11 cellular contexts compared by ENCODE assay signal in the genomic region with DNA sequence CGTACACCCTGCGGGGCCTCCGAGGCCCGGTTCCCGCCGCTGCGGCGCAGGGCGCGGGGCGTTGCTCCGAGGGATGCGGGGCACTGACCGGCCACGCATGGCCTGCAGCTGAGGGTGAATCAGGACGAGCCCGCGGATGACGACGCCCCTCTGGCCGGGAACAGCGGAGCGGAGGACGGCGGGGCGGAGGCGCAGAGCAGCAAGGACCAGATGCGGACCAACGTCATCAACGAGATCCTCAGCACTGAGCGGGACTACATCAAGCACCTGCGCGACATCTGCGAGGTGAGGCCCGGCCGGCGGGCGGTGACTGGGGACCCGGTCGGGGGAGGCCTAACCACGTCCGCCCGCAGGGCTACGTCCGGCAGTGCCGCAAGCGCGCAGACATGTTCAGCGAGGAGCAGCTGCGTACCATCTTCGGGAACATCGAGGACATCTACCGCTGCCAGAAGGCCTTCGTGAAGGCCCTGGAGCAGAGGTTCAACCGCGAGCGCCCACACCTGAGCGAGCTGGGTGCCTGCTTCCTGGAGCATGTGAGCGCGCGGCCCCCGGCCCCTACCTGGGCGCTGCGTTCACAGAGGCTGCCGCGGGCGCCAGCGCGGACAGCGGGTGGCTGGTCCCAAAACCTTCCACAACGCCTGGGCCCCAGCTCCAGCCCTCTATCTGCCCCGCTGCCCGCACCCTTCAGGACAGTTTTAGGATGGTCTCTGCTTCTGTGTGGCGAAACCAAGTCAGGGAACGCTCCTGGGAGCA. TPM values are rescaled to one million over a fixed set of nuclear protein-coding genes. Genes with fewer than 3 reads are reported as not detected.
DNase-seq lines count a peak whose midpoint lies in the region; ATAC-seq and TF ChIP-seq lines count a peak whose summit lies in the region.
"Had no signal": no experiment of that assay in that cellular context is flagged by ENCODE, and none has a peak within 500 bp of the region (broad histone marks: within the 10 kb centered on the region; RNA-seq: fewer than 3 reads in every experiment).

No MANE protein-coding gene starts in this region.

- H3K9me3 ChIP-seq in fibroblast of lung (ENCODE audit: control insufficient read depth, insufficient read depth, low read depth, low read length), result no peaks in the 10 kb centered on the region
- no peaks in the 10 kb centered on the region for H3K9me3 ChIP-seq in mammary epithelial cell (replicated peaks; ENCODE audit: insufficient read depth, low read length)

- dilution Hi-C loops in mammary epithelial cell (cut with HindIII; ENCODE audit: low sequenced_read_pairs), result no loop called here

- 94% methylated on average over 35 of the region's 75 CpGs for WGBS in mammary epithelial cell (ENCODE audit: low coverage, missing lambda C conversion rate)

- intact Hi-C loops in activated CD4-positive, alpha-beta T cell treated with anti-CD3 and anti-CD28 coated beads for 36 hours (cut with DNase I, micrococcal nuclease), result no loop called here
- intact Hi-C loops in mammary epithelial cell (cut with micrococcal nuclease), result no loop called here

- H3K79me2 ChIP-seq in fibroblast of lung (ENCODE audit: control insufficient read depth, insufficient read depth, low read length) (no peaks in the 10 kb centered on the region), mammary epithelial cell (ENCODE audit: insufficient read depth, low read length) (no peaks in the 10 kb centered on the region)

- H3K36me3 Mint-ChIP-seq in activated CD4-positive, alpha-beta T cell treated with anti-CD3 and anti-CD28 coated beads for 36 hours (ENCODE audit: low read depth), result no peaks in the 10 kb centered on the region

- no peaks in the 10 kb centered on the region for H3K9me3 Mint-ChIP-seq in activated CD4-positive, alpha-beta T cell treated with anti-CD3 and anti-CD28 coated beads for 36 hours (ENCODE audit: low read depth)

- peak overlapping the region; percentile 32 for H3K4me2 ChIP-seq in fibroblast of lung (ENCODE audit: extremely low read depth, insufficient read depth, low read length)
- no peak overlapping the region for H3K4me2 ChIP-seq in mammary epithelial cell (ENCODE audit: insufficient read depth, low read depth, low read length)

- H3K4me1 Mint-ChIP-seq in activated CD4-positive, alpha-beta T cell treated with anti-CD3 and anti-CD28 coated beads for 36 hours, result peaks cover 24% of the 10 kb centered on the region

- H3K27ac Mint-ChIP-seq in activated CD4-positive, alpha-beta T cell treated with anti-CD3 and anti-CD28 coated beads for 36 hours, result no peak overlapping the region

- DNase-seq in activated CD4-positive, alpha-beta T cell treated with anti-CD3 and anti-CD28 coated beads for 36 hours, result peak; percentile 62
- no peak for DNase-seq in activated CD4-positive, alpha-beta T cell treated with anti-CD3 and anti-CD28 coated beads for 4 hours
- DNase-seq in activated T-cell treated with anti-CD3 and anti-CD28 coated beads for 4 hours (peak; percentile 7), fibroblast of lung (ENCODE audit: low read depth in 2 of 2) (no peak), mammary epithelial cell (no peak), hippocampal formation (lab: John Stamatoyannopoulos, UW) (no peak)
- DNase-seq in stimulated activated CD8-positive, alpha-beta memory T cell treated with anti-CD3 and anti-CD28 coated beads, Interleukin-4, amount 100 ng/mL, for 48 hours, result peak; percentile 47
- DNase-seq: 8988T, NCI-H2171 had no signal

- H3K4me1 ChIP-seq in fibroblast of lung (ENCODE audit: control insufficient read depth, extremely low read depth, insufficient read depth, low read length) (no peaks in the 10 kb centered on the region), mammary epithelial cell (ENCODE audit: insufficient read depth, low read length) (peaks cover 7% of the 10 kb centered on the region)

- TF ChIP-seq CTCF in fibroblast of lung (conservative IDR thresholded peaks at IDR 0.05 in 1 of 2, IDR thresholded peaks at IDR 0.05 in 1 of 2; ENCODE audit: low read depth in 1 of 2, low read length in 2 of 2) (no peak), mammary epithelial cell (conservative IDR thresholded peaks at IDR 0.05 in 1 of 2, IDR thresholded peaks at IDR 0.05 in 1 of 2; ENCODE audit: extremely low read depth in 1 of 2, insufficient read depth in 1 of 2, low read depth in 1 of 2, low read length in 2 of 2) (no peak)

- H3K27me3 Mint-ChIP-seq in activated CD4-positive, alpha-beta T cell treated with anti-CD3 and anti-CD28 coated beads for 36 hours, result no peaks in the 10 kb centered on the region

- H3K27me3 ChIP-seq in fibroblast of lung (ENCODE audit: control insufficient read depth, insufficient read depth, low read length), result peaks cover 3% of the 10 kb centered on the region
- H3K27me3 ChIP-seq in mammary epithelial cell (ENCODE audit: insufficient read depth, low read length), result no peaks in the 10 kb centered on the region

- no peak overlapping the region for H3K27ac ChIP-seq in fibroblast of lung (ENCODE audit: insufficient read depth, low read length)
- no peak overlapping the region for H3K27ac ChIP-seq in mammary epithelial cell (ENCODE audit: insufficient read depth, low read depth, low read length)
- H3K27ac ChIP-seq: coronary artery had no signal

- H3K36me3 ChIP-seq in fibroblast of lung (ENCODE audit: control insufficient read depth, insufficient read depth, low read length), result no peaks in the 10 kb centered on the region
- no peaks in the 10 kb centered on the region for H3K36me3 ChIP-seq in mammary epithelial cell (ENCODE audit: insufficient read depth, low read length)

- POLR2A ChIA-PET in activated CD4-positive, alpha-beta T cell treated with anti-CD3 and anti-CD28 coated beads for 36 hours (lab: Charles Lee), result no interaction called here

- peak overlapping the region in 1 of 4 experiments; percentile 21 for H3K4me3 ChIP-seq in fibroblast of lung (replicated peaks in 1 of 4; ENCODE audit: control extremely low read depth in 1 of 4, insufficient read depth in 1 of 4, low read depth in 3 of 4, low read length in 4 of 4)
- no peak overlapping the region for H3K4me3 ChIP-seq in mammary epithelial cell (replicated peaks in 1 of 3; ENCODE audit: insufficient read depth in 1 of 3, low read depth in 2 of 3, low read length in 3 of 3)
- H3K4me3 ChIP-seq: coronary artery had no signal

- H3K4me3 Mint-ChIP-seq in activated CD4-positive, alpha-beta T cell treated with anti-CD3 and anti-CD28 coated beads for 36 hours, result peak overlapping the region; percentile 30

- in situ Hi-C loops in mammary epithelial cell (cut with MboI; ENCODE audit: low sequenced_read_pairs in 2 of 2), result no loop called here

- peak overlapping the region; percentile 23 for H3K9ac ChIP-seq in fibroblast of lung (ENCODE audit: insufficient read depth, low read length)
- H3K9ac ChIP-seq in mammary epithelial cell (ENCODE audit: insufficient read depth, low read length), result no peak overlapping the region

- CTCF ChIA-PET in activated CD4-positive, alpha-beta T cell treated with anti-CD3 and anti-CD28 coated beads for 36 hours (lab: Charles Lee), result interaction anchor here (1.2 to 1.3 kb wide), 2 partner anchors 27 to 41 kb away, joined by 3 to 4 read pairs; no protein-coding TSS in a partner anchor
- CTCF ChIA-PET in mammary epithelial cell (lab: Charles Lee; ENCODE audit: low non-redundant PET), result no interaction called here

- peak overlapping the region; percentile 8 for H2AFZ ChIP-seq in fibroblast of lung (ENCODE audit: low read length)
- H2AFZ ChIP-seq in mammary epithelial cell (ENCODE audit: low read depth, low read length), result no peak overlapping the region

- ATAC-seq in activated CD4-positive, alpha-beta T cell treated with anti-CD3 and anti-CD28 coated beads for 36 hours, result peak; percentile 70
- no peak for ATAC-seq in HG02571 (IDR thresholded peaks at IDR 0.05; ENCODE audit: unreplicated experiment)

- H4K20me1 ChIP-seq in fibroblast of lung (ENCODE audit: control insufficient read depth, extremely low read depth, insufficient read depth, low read length), result no peaks in the 10 kb centered on the region
- H4K20me1 ChIP-seq in mammary epithelial cell (ENCODE audit: insufficient read depth, low read length), result no peaks in the 10 kb centered on the region

- BruUV-seq in mammary epithelial cell (replicated peaks; lab: Mats Ljungman, UMichigan), result no TSS peak

RNA-seq across cellular contexts. Expression of a gene that starts 53.2 kb away (rescaled TPM):
- total RNA-seq in activated CD4-positive, alpha-beta T cell treated with anti-CD3 and anti-CD28 coated beads for 36 hours, result 10 to 100 TPM; 59.8 to 74.7 TPM
- total RNA-seq in fibroblast of lung (71.2 and 79.1 TPM in 2 replicates), mammary epithelial cell (100 to 1,000 TPM in 1 of 2 donors, 10 to 100 TPM in 1; 89.5 to 108 TPM)
- polyA plus RNA-seq in fibroblast of lung (87.8 and 95.8 TPM in 2 replicates), mammary epithelial cell (115 TPM)
- 62.2 and 65.9 TPM in 2 replicates for polyA plus RNA-seq in fibroblast of lung (2012)
- polyA minus RNA-seq in fibroblast of lung (ENCODE audit: low replicate concordance) (176 and 199 TPM in 2 replicates), mammary epithelial cell (59.2 TPM)

Comparison
In these comparisons a context has a peak if more than half of its experiments do, and no peak if none do; other contexts are left out.
1. DNase-seq: peak in activated CD4-positive, alpha-beta T cell treated with anti-CD3 and anti-CD28 coated beads for 36 hours (single experiment), activated T-cell treated with anti-CD3 and anti-CD28 coated beads for 4 hours (single experiment) and stimulated activated CD8-positive, alpha-beta memory T cell treated with anti-CD3 and anti-CD28 coated beads, Interleukin-4, amount 100 ng/mL, for 48 hours (single experiment); none in activated CD4-positive, alpha-beta T cell treated with anti-CD3 and anti-CD28 coated beads for 4 hours (0 of 2), fibroblast of lung (0 of 2), mammary epithelial cell (single experiment) and hippocampal formation (0 of 2).